In genomic region chr5:149152317-149152746, GRCh38 we compare ENCODE assay signal across 1 cellular context.
TF ChIP-seq lines count a peak whose summit lies in the region.

No MANE protein-coding gene starts in this region.

TF ChIP-seq in HepG2, 621 proteins besides CTCF, POLR2A, EP300 and RAD21 (continued from another document):
- TF ChIP-seq, protein P1, sequence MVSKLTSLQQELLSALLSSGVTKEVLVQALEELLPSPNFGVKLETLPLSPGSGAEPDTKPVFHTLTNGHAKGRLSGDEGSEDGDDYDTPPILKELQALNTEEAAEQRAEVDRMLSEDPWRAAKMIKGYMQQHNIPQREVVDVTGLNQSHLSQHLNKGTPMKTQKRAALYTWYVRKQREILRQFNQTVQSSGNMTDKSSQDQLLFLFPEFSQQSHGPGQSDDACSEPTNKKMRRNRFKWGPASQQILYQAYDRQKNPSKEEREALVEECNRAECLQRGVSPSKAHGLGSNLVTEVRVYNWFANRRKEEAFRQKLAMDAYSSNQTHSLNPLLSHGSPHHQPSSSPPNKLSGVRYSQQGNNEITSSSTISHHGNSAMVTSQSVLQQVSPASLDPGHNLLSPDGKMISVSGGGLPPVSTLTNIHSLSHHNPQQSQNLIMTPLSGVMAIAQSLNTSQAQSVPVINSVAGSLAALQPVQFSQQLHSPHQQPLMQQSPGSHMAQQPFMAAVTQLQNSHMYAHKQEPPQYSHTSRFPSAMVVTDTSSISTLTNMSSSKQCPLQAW (CRISPR knock-in tag; IDR thresholded peaks at IDR 0.05) = peak; percentile 91
- TF ChIP-seq, protein P2, sequence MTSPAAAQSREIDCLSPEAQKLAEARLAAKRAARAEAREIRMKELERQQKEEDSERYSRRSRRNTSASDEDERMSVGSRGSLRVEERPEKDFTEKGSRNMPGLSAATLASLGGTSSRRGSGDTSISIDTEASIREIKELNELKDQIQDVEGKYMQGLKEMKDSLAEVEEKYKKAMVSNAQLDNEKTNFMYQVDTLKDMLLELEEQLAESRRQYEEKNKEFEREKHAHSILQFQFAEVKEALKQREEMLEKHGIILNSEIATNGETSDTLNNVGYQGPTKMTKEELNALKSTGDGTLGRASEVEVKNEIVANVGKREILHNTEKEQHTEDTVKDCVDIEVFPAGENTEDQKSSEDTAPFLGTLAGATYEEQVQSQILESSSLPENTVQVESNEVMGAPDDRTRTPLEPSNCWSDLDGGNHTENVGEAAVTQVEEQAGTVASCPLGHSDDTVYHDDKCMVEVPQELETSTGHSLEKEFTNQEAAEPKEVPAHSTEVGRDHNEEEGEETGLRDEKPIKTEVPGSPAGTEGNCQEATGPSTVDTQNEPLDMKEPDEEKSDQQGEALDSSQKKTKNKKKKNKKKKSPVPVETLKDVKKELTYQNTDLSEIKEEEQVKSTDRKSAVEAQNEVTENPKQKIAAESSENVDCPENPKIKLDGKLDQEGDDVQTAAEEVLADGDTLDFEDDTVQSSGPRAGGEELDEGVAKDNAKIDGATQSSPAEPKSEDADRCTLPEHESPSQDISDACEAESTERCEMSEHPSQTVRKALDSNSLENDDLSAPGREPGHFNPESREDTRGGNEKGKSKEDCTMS (CRISPR knock-in tag; conservative IDR thresholded peaks at IDR 0.05) = no peak
- no peak for TF ChIP-seq ZFP41 (CRISPR knock-in tag; IDR thresholded peaks at IDR 0.05; ENCODE audit: borderline replicate concordance)
- peak; percentile 52; the same call in 1 of the 2 replicates for TF ChIP-seq HOXA3 (CRISPR knock-in tag; IDR thresholded peaks at IDR 0.05)
- peak; percentile 68; the same call in 1 of the 2 replicates for TF ChIP-seq RXRA (CRISPR knock-in tag; IDR thresholded peaks at IDR 0.05)
- TF ChIP-seq RCOR2 (CRISPR knock-in tag; IDR thresholded peaks at IDR 0.05) = 0 out of 2 replicates have a peak, but pooled peaks have one; percentile 46
- no peak for TF ChIP-seq MAF1 (CRISPR knock-in tag; IDR thresholded peaks at IDR 0.05; ENCODE audit: borderline replicate concordance)
